ENCODE assay signal across 11 cellular contexts in the genomic region with DNA sequence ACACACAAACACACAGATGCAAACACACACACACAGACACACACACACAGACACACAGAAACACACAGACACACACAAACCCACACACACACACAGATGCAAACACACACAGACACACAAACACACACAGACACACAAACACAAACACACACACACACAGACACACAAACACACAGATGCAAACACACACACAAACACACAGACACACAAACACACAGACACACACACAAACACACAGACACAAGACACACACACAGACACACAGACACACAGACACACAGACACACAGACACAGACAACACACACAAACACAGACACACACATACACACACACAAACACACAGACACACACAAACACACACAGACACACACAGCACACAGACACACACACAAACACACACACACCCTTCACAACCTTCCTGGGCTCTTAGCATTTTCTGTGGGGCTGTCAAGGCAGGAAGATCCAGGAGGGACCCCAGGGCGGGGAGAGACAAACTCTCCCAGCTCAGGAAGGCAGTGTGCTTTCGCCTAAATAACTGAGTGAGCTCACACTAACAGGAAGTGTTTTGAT. TPM values are rescaled to one million over a fixed set of nuclear protein-coding genes. Genes with fewer than 3 reads are reported as not detected.
DNase-seq lines count a peak whose midpoint lies in the region; ATAC-seq, FAIRE-seq and TF ChIP-seq lines count a peak whose summit lies in the region.
"Had no signal": no experiment of that assay in that cellular context is flagged by ENCODE, and none has a peak within 500 bp of the region (broad histone marks: within the 10 kb centered on the region; RNA-seq: fewer than 3 reads in every experiment).

No MANE protein-coding gene starts in this region.

- H4K5ac ChIP-seq in H9 (ENCODE audit: insufficient read length, low read depth, low read length) = peak overlapping the region; percentile 14

- TF ChIP-seq POLR2A in K562 (conservative IDR thresholded peaks at IDR 0.05) = no peak

- H3K4me2 ChIP-seq in BLaER1 (peak overlapping the region; percentile 82), H9 (ENCODE audit: insufficient read depth, insufficient read length, low read length) (no peak overlapping the region), K562 (ENCODE audit: insufficient read depth, low read length) (no peak overlapping the region), MM.1S (ENCODE audit: low read depth, low read length) (no peak overlapping the region)

- no peak overlapping the region for H3K23ac ChIP-seq in H9 (ENCODE audit: insufficient read length, low read depth, low read length)

- H3K4me1 ChIP-seq in BLaER1 = peaks cover 65% of the 10 kb centered on the region
- H3K4me1 ChIP-seq in H9 (ENCODE audit: insufficient read depth, low read length) = no peaks in the 10 kb centered on the region; the same call in 1 of the 2 replicates
- H3K4me1 ChIP-seq in K562 (replicated peaks in 1 of 2; ENCODE audit: control insufficient read depth in 2 of 2, insufficient read depth in 2 of 2, low read length in 2 of 2) = peaks cover 0 to 12% of the 10 kb centered on the region in 2 experiments; a peak in 2 of 5 replicates
- H3K4me1 ChIP-seq in MM.1S (ENCODE audit: low read length) = no peaks in the 10 kb centered on the region

- no peaks in the 10 kb centered on the region for H3K79me2 ChIP-seq in H9 (ENCODE audit: insufficient read depth, low read length)
- H3K79me2 ChIP-seq in K562 (ENCODE audit: control insufficient read depth, insufficient read depth, low read length) = no peaks in the 10 kb centered on the region
- H3K79me2 ChIP-seq in MM.1S (ENCODE audit: low read length) = no peaks in the 10 kb centered on the region

- peaks cover 0 to 6% (median 1%) of the 10 kb centered on the region in 3 experiments; a peak in 3 of 7 replicates for H3K36me3 Mint-ChIP-seq in H9 (ENCODE audit: insufficient read depth in 1 of 3, low read depth in 3 of 3)
- H3K36me3 Mint-ChIP-seq in mesothelial cell of epicardium = no peaks in the 10 kb centered on the region

- TF ChIP-seq CTCF in H9 (conservative IDR thresholded peaks at IDR 0.05) (no peak), K562 (IDR thresholded peaks at IDR 0.05 in 2 of 3, conservative IDR thresholded peaks at IDR 0.05 in 1 of 3; ENCODE audit: insufficient read depth in 2 of 3, low read depth in 1 of 3, low read length in 3 of 3) (no peak), mesothelial cell of epicardium (IDR thresholded peaks at IDR 0.05; ENCODE audit: unreplicated experiment) (no peak), MM.1S (IDR thresholded peaks at IDR 0.05; ENCODE audit: low read length) (no peak)

- H3K4me3 Mint-ChIP-seq in H9 (peak overlapping the region in 1 of 2 experiments; percentile 24; a peak in 2 of 5 replicates), mesothelial cell of epicardium (no peak overlapping the region)

- in situ Hi-C loops in K562 (cut with MboI) = no loop called here

- no CpG with 5 or more reads among the region's 2 CpGs for WGBS in H9 (ENCODE audit: extremely low coverage, insufficient read length, low lambda C conversion rate)
- 17% methylated on average over 2 of the region's 2 CpGs for WGBS in K562 (ENCODE audit: insufficient coverage, low coverage, missing lambda C conversion rate)

- no TSS peak for BruUV-seq in K562 (replicated peaks; lab: Mats Ljungman, UMichigan)

- H3K14ac ChIP-seq in H9 (ENCODE audit: insufficient read depth, low read length) = no peak overlapping the region

- H3K79me1 ChIP-seq in H9 (ENCODE audit: insufficient read depth, low read depth, low read length, poor library complexity, severe bottlenecking) = no peaks in the 10 kb centered on the region

- H2BK20ac ChIP-seq in H9 (ENCODE audit: low read depth, low read length, poor library complexity, severe bottlenecking) = no peak overlapping the region

- no peak for TF ChIP-seq RAD21 in K562 (CRISPR knock-in tag; conservative IDR thresholded peaks at IDR 0.05 in 1 of 2, IDR thresholded peaks at IDR 0.05 in 1 of 2)

- H4K8ac ChIP-seq in H9 (replicated peaks; ENCODE audit: insufficient read length, low read depth, low read length) = no peak overlapping the region

- no peak overlapping the region for H4K91ac ChIP-seq in H9 (ENCODE audit: insufficient read length, low read depth, low read length)

- H3K9me2 ChIP-seq in MM.1S (replicated peaks; ENCODE audit: insufficient read depth, low read length) = no peaks in the 10 kb centered on the region

- H3K4ac ChIP-seq in H9 (ENCODE audit: low read depth, low read length) = no peak overlapping the region

- peak; percentile 40; the same call in 2 of the 3 replicates for ATAC-seq in K562
- ATAC-seq in GM18907 (IDR thresholded peaks at IDR 0.05; ENCODE audit: unreplicated experiment) = no peak

- H3K4me1 Mint-ChIP-seq in H9 (peaks cover 17 to 30% of the 10 kb centered on the region in 2 experiments), mesothelial cell of epicardium (peaks cover 9% of the 10 kb centered on the region)

- H3K27ac Mint-ChIP-seq in H9 (peak overlapping the region in 2 of 3 experiments; percentile 1 to 34; a peak in 2 of 7 replicates), mesothelial cell of epicardium (peak overlapping the region; percentile 66)

- H3K9me1 ChIP-seq in K562 (ENCODE audit: control insufficient read depth, insufficient read depth, low read length) = no peaks in the 10 kb centered on the region

- no peak overlapping the region for H3K56ac ChIP-seq in H9 (ENCODE audit: insufficient read length, low read depth, low read length)

- H4K20me1 ChIP-seq in BLaER1 (no peaks in the 10 kb centered on the region), H9 (ENCODE audit: control insufficient read depth, insufficient read depth, insufficient read length) (no peaks in the 10 kb centered on the region), K562 (replicated peaks; ENCODE audit: control insufficient read depth, insufficient read depth, low read length) (no peaks in the 10 kb centered on the region), MM.1S (ENCODE audit: insufficient read depth, low read length) (no peaks in the 10 kb centered on the region)

- H2BK15ac ChIP-seq in H9 (ENCODE audit: low read depth, low read length) = no peak overlapping the region

- H3T11ph ChIP-seq in H9 (ENCODE audit: low read length) = no peak overlapping the region

- no peaks in the 10 kb centered on the region for H3K23me2 ChIP-seq in H9 (ENCODE audit: insufficient read length, low read depth, low read length, poor library complexity, severe bottlenecking)

- FAIRE-seq in K562 (lab: Jason Lieb, UNC) = peak; percentile 58

- peak overlapping the region; percentile 7 for H3K18ac ChIP-seq in H9 (ENCODE audit: insufficient read length, low read depth, low read length)

- no peak for TF ChIP-seq EP300 in K562 (IDR thresholded peaks at IDR 0.05; ENCODE audit: low read length)

- POLR2A ChIA-PET in K562 (lab: Yijun Ruan, JAX) = no interaction called here

- H3K9me3 Mint-ChIP-seq in H9 (peaks cover 4 to 8% of the 10 kb centered on the region in 2 experiments; a peak in 4 of 5 replicates), mesothelial cell of epicardium (peaks cover 7% of the 10 kb centered on the region)

- H2AFZ ChIP-seq in H9 (ENCODE audit: low read length) (no peak overlapping the region), K562 (ENCODE audit: low read depth, low read length) (no peak overlapping the region), MM.1S (ENCODE audit: low read length) (no peak overlapping the region)

- H2AK5ac ChIP-seq in H9 (ENCODE audit: insufficient read length, low read length) = no peak overlapping the region

- intact Hi-C loops in K562 (cut with micrococcal nuclease) = no loop called here

- H3K27me3 Mint-ChIP-seq in H9 (ENCODE audit: low read depth) (peaks cover 13% of the 10 kb centered on the region), mesothelial cell of epicardium (ENCODE audit: low read depth) (no peaks in the 10 kb centered on the region)

- no peak for DNase-seq in H9
- DNase-seq in K562 (ENCODE audit: extremely low read depth in 1 of 4, low spot score in 3 of 4) = no peak
- no peak for DNase-seq in mesothelial cell of epicardium (ENCODE audit: low spot score in 2 of 2, unreplicated experiment in 2 of 2)
- no peak for DNase-seq in MM.1S
- DNase-seq in NCI-H2081 treated with DMSO at 0.1 percent for 48 hours (lab: John Stamatoyannopoulos, UW) = no peak
- no peak for DNase-seq in RPMI8226
- DNase-seq: DMS 273 treated with DMSO at 0.1 percent for 48 hours, NCI-H1105 treated with DMSO at 0.1 percent for 48 hours had no signal

- no peaks in the 10 kb centered on the region for H3F3A ChIP-seq in MM.1S (ENCODE audit: insufficient read depth, low read length)

- CTCF ChIA-PET in K562 (lab: Yijun Ruan, JAX; ENCODE audit: low intra/inter-chr PET ratio) = no interaction called here

- H3K4me3 ChIP-seq in BLaER1 (peak overlapping the region; percentile 4; the same call in 1 of the 2 replicates), K562 (no peak overlapping the region), MM.1S (ENCODE audit: low read length) (no peak overlapping the region)
- H3K4me3 ChIP-seq: esophagus muscularis mucosa had no signal

- peak overlapping the region; percentile 81 for H3K27ac ChIP-seq in BLaER1
- no peak overlapping the region for H3K27ac ChIP-seq in H9 (ENCODE audit: insufficient read length, low read depth, low read length)
- H3K27ac ChIP-seq in K562 (ENCODE audit: extremely low read depth, low read depth, low read length) = no peak overlapping the region
- H3K27ac ChIP-seq in MM.1S (ENCODE audit: low read length) = no peak overlapping the region

- H2BK12ac ChIP-seq in H9 (ENCODE audit: insufficient read length, low read depth, low read length) = no peak overlapping the region

- H3K9ac ChIP-seq in BLaER1 = peak overlapping the region; percentile 58; the same call in 1 of the 2 replicates
- H3K9ac ChIP-seq in H9 (ENCODE audit: extremely low read depth, insufficient read length, low read length) = no peak overlapping the region
- H3K9ac ChIP-seq in K562 (ENCODE audit: insufficient read depth in 1 of 2, low read depth in 2 of 2, low read length in 2 of 2) = no peak overlapping the region
- no peak overlapping the region for H3K9ac ChIP-seq in MM.1S (ENCODE audit: low read length)

- H3K9me3 ChIP-seq in BLaER1 = peaks cover 6% of the 10 kb centered on the region; the same call in 1 of the 2 replicates
- H3K9me3 ChIP-seq in H9 (ENCODE audit: control insufficient read depth, low read depth, low read length) = no peaks in the 10 kb centered on the region
- no peaks in the 10 kb centered on the region for H3K9me3 ChIP-seq in K562 (replicated peaks; ENCODE audit: control insufficient read depth, insufficient read depth, low read depth, low read length)
- H3K9me3 ChIP-seq in MM.1S (replicated peaks; ENCODE audit: insufficient read depth, low read length) = no peaks in the 10 kb centered on the region

- no peaks in the 10 kb centered on the region for H3K27me3 ChIP-seq in BLaER1
- no peaks in the 10 kb centered on the region for H3K27me3 ChIP-seq in H9 (ENCODE audit: insufficient read depth, low read length)
- peaks cover 6 to 15% of the 10 kb centered on the region in 2 experiments; a peak in 3 of 5 replicates for H3K27me3 ChIP-seq in K562 (ENCODE audit: control insufficient read depth in 2 of 2, insufficient read depth in 2 of 2, low read length in 2 of 2)
- H3K27me3 ChIP-seq in MM.1S (replicated peaks; ENCODE audit: insufficient read depth, low read length) = peaks cover 36% of the 10 kb centered on the region

- H3K36me3 ChIP-seq in BLaER1 = no peaks in the 10 kb centered on the region; the same call in 1 of the 2 replicates
- no peaks in the 10 kb centered on the region for H3K36me3 ChIP-seq in K562 (ENCODE audit: control insufficient read depth, insufficient read depth, low read length)
- H3K36me3 ChIP-seq in MM.1S (replicated peaks; ENCODE audit: insufficient read depth, low read length) = no peaks in the 10 kb centered on the region
- H3K36me3 ChIP-seq: esophagus muscularis mucosa had no signal

- H2BK5ac ChIP-seq in H9 (ENCODE audit: insufficient read length, low read length) = no peak overlapping the region

- no peak overlapping the region for H2BK120ac ChIP-seq in H9 (ENCODE audit: low read depth, low read length, poor library complexity, severe bottlenecking)

RNA-seq across cellular contexts. Expression of a gene that starts 24.2 kb away (rescaled TPM):
- total RNA-seq in H9 (2021) = 58.3 and 59.1 TPM in 2 replicates
- 30.6 and 91.0 TPM in 2 replicates for total RNA-seq in K562 (2011; cell fraction: chromatin; rRNA removed; ENCODE audit: low replicate concordance)
- 44.5 and 47.5 TPM in 2 replicates for total RNA-seq in K562 (2011; cell fraction: nucleolus; rRNA removed)
- 33.6 and 37.9 TPM in 2 replicates for total RNA-seq in K562 (2011; cell fraction: nucleoplasm; rRNA removed)
- 24.9 and 28.8 TPM in 2 replicates for total RNA-seq in K562 (2014; rRNA removed)
- total RNA-seq in K562 (2014; rRNA removed; fragmentation: Illumina TruSeq; extraction: Trizol) = 2.8 and 4.4 TPM in 2 replicates
- 7.8 and 8.7 TPM in 2 replicates for total RNA-seq in K562 (2015; rRNA removed; fragmentation: Illumina TruSeq; extraction: Trizol)
- 30.7 and 31.3 TPM in 2 replicates for total RNA-seq in K562 (2021)
- polyA plus RNA-seq in K562 (2011; rRNA removed) = 8.3 and 13.8 TPM in 2 replicates
- 13.6 and 29.1 TPM in 2 replicates for polyA plus RNA-seq in K562 (2011; cell fraction: cytosol; rRNA removed)
- 35.1 and 63.6 TPM in 2 replicates for polyA plus RNA-seq in K562 (2011; cell fraction: nucleus; rRNA removed)
- 15.0 and 19.9 TPM in 2 replicates for polyA plus RNA-seq in K562 (2012)
- 7.2 and 12.4 TPM in 2 replicates for polyA plus RNA-seq in K562 (2014; fragmentation: Illumina TruSeq; extraction: Trizol)
- polyA plus RNA-seq in K562 (2014; fragmentation: Nextera tagmentation; extraction: Ambion mirVana) = 1 to 10 TPM in 1 of 2 experiments, under 1 TPM in 1; 0.56 to 1.4 TPM
- 26.2 and 28.2 TPM in 2 replicates for polyA plus RNA-seq in K562 (2014; rRNA removed)
- polyA minus RNA-seq in K562 (2011; rRNA and poly(A)+ RNA removed) = 3.5 and 6.1 TPM in 2 replicates
- 8.0 and 13.7 TPM in 2 replicates for polyA minus RNA-seq in K562 (2011; cell fraction: cytosol; rRNA and poly(A)+ RNA removed)
- 9.4 and 12.0 TPM in 2 replicates for polyA minus RNA-seq in K562 (2011; cell fraction: nucleus; rRNA and poly(A)+ RNA removed)
- 90.2 to 92.8 TPM (median 92.5 TPM) in 3 replicates for total RNA-seq in mesothelial cell of epicardium

RNA-seq across cellular contexts. Expression of a gene that starts 58.9 kb away (rescaled TPM):
- 7.8 and 8.5 TPM in 2 replicates for total RNA-seq in H9 (2021)
- 17.1 and 35.0 TPM in 2 replicates for total RNA-seq in K562 (2011; cell fraction: chromatin; rRNA removed; ENCODE audit: low replicate concordance)
- total RNA-seq in K562 (2011; cell fraction: nucleolus; rRNA removed) = 12.5 and 17.5 TPM in 2 replicates
- total RNA-seq in K562 (2011; cell fraction: nucleoplasm; rRNA removed) = 16.8 and 20.0 TPM in 2 replicates
- total RNA-seq in K562 (2014; rRNA removed) = 4.4 and 5.9 TPM in 2 replicates
- total RNA-seq in K562 (2014; rRNA removed; fragmentation: Illumina TruSeq; extraction: Trizol) = 2.0 and 2.2 TPM in 2 replicates
- total RNA-seq in K562 (2015; rRNA removed; fragmentation: Illumina TruSeq; extraction: Trizol) = 3.5 and 3.6 TPM in 2 replicates
- 4.2 and 4.9 TPM in 2 replicates for total RNA-seq in K562 (2021)
- polyA plus RNA-seq in K562 (2011; rRNA removed) = 4.2 and 5.2 TPM in 2 replicates
- 2.7 and 4.0 TPM in 2 replicates for polyA plus RNA-seq in K562 (2011; cell fraction: cytosol; rRNA removed)
- polyA plus RNA-seq in K562 (2011; cell fraction: nucleus; rRNA removed) = 39.1 and 54.9 TPM in 2 replicates
- polyA plus RNA-seq in K562 (2012) = 6.0 and 16.4 TPM in 2 replicates
- polyA plus RNA-seq in K562 (2014; fragmentation: Illumina TruSeq; extraction: Trizol) = 3.9 and 4.3 TPM in 2 replicates
- under 1 TPM; 0.53 to 0.74 TPM for polyA plus RNA-seq in K562 (2014; fragmentation: Nextera tagmentation; extraction: Ambion mirVana)
- polyA plus RNA-seq in K562 (2014; rRNA removed) = 3.6 and 5.3 TPM in 2 replicates
- polyA minus RNA-seq in K562 (2011; rRNA and poly(A)+ RNA removed) = 2.6 and 2.7 TPM in 2 replicates
- polyA minus RNA-seq in K562 (2011; cell fraction: cytosol; rRNA and poly(A)+ RNA removed) = 1.3 and 1.6 TPM in 2 replicates
- 6.4 and 9.8 TPM in 2 replicates for polyA minus RNA-seq in K562 (2011; cell fraction: nucleus; rRNA and poly(A)+ RNA removed)
- total RNA-seq in mesothelial cell of epicardium = 14.1 to 17.1 TPM (median 14.4 TPM) in 3 replicates
